Comparison of ENCODE assay signal across 1 cellular context in the genomic region with DNA sequence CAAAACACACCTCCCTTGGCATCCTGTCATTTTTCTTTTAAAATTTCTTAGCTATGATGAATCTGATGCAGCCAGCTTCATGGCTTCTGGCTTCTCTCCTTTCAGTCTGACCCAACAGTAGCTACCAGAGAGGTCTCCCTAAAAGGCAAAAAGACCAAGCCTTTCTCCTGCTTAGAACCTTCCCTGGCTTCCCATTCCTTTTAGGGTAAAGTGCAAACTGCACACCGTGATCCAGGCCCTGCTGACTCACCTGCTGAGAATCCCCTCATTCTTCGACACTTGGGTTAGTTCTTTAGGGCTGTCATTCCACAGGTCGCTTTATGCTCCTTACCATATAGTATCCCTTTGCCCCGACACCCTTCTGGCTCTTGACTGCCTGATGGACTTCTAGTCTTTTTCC.
TF ChIP-seq lines count a peak whose summit lies in the region.

No MANE protein-coding gene starts in this region.

TF ChIP-seq in GM23338, 12 proteins besides CTCF, POLR2A, EP300 and RAD21 (continued from another document):
- TF ChIP-seq EZH2 (IDR thresholded peaks at IDR 0.05; ENCODE audit: low read depth, unreplicated experiment): no peak
- no peak for TF ChIP-seq POLR2AphosphoS5 (IDR thresholded peaks at IDR 0.05; ENCODE audit: low read depth)
